ENCODE assay signal across 8 cellular contexts in the genomic region with DNA sequence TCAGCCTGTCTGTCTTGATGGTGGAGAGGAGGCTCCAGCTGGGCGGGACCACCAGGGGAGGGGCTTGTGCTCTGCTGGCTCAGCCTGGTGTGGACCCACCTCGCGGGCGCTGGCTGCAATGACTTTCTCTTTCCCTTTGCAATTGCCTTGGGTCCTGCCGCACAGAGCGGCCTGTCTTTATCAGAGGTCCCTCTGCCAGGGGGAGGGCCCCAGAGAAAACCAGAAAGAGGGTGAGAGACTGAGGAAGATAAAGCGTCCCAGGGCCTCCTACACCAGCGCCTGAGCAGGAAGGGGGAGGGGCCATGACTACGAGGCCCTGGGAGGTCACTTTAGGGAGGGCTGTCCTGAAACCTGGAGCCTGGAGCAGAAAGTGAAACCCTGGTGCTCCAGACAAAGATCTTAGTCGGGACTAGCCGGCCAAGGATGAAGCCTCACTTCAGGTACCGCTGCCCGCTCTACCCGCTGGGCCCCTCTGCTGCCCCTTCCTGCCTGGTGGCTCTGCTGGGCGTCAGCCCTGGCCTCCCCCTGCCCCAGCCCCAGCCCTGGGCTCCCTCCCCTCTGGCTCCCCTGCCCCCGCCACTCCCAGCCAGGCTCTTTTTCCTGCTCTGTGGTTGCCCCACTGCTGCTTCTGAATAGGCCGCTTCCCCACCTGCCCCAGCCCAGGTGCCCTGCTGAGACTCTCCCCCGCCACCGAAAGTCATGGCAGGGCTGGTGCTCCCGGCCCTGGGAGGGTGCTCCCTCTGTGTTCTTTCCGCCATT. TPM values are rescaled to one million over a fixed set of nuclear protein-coding genes. Genes with fewer than 3 reads are reported as not detected.
A peak's percentile ranks its signal among the peaks of the same experiment; 100 is the strongest.
DNase-seq lines count a peak whose midpoint lies in the region; ATAC-seq lines count a peak whose summit lies in the region.
"Not testable (repeated sequence)": the region's sequence is repeated elsewhere in the genome, so short reads cannot be mapped to it uniquely, and the experiment has no call there.

A gene (plus strand): TSS at position 327 of the 759 bp plus-strand sequence. CDS start 97 bp downstream, at position 424.

- not testable (repeated sequence) for H3K36me3 ChIP-seq in duodenal mucosa (ENCODE audit: control insufficient read depth in 1 of 2, insufficient read depth in 2 of 2, low read length in 2 of 2)

- DNase-seq in AG20443 (ENCODE audit: low spot score), result peak; percentile 18
- peak; percentile 59 for DNase-seq in NK-92 treated with Interleukin-12 subunit alpha and Interleukin-12 subunit beta, amount 100 ng/mL, for 24 hours (lab: John Stamatoyannopoulos, UW)
- DNase-seq in activated CD8-positive, alpha-beta memory T cell treated with anti-CD3 and anti-CD28 coated beads for 24 hours, result peak; percentile 84
- DNase-seq in left lobe of liver (ENCODE audit: low spot score), result peak; percentile 68
- DNase-seq in stimulated activated CD4-positive, alpha-beta T cell treated with anti-CD3 and anti-CD28 coated beads, Interleukin-1b, Interleukin-23, amount 100 ng/mL, for 24 hours (ENCODE audit: low read depth in 4 of 4, low spot score in 1 of 4), result peak in 3 of 4 experiments; percentile 26 to 34 (median 28)

- peak within 1 kb of the TSS; percentile 44 to 57 for H3K9ac ChIP-seq in duodenal mucosa (ENCODE audit: low read depth in 1 of 2, low read length in 2 of 2)

- ATAC-seq in GM19043 (IDR thresholded peaks at IDR 0.05; ENCODE audit: low read depth, unreplicated experiment) (peak; percentile 92), HG03066 (IDR thresholded peaks at IDR 0.05; ENCODE audit: low read depth, unreplicated experiment) (peak; percentile 84), left lobe of liver (peak; percentile 95)

- H3K27me3 ChIP-seq in duodenal mucosa (ENCODE audit: control insufficient read depth in 1 of 2, insufficient read depth in 2 of 2, low read length in 2 of 2), result not testable (repeated sequence)

- H3K4me1 ChIP-seq in duodenal mucosa (ENCODE audit: control insufficient read depth in 1 of 2, insufficient read depth in 2 of 2, low read length in 2 of 2), result peaks cover 5 to 10% of the 10 kb centered on the region in 2 donors

- peak within 1 kb of the TSS; percentile 70 for H3K27ac ChIP-seq in duodenal mucosa (ENCODE audit: low read depth, low read length)

- peak within 1 kb of the TSS; percentile 62 to 76 for H3K4me3 ChIP-seq in duodenal mucosa (ENCODE audit: low read depth in 1 of 2, low read length in 2 of 2)

- not testable (repeated sequence) for H3K9me3 ChIP-seq in duodenal mucosa (ENCODE audit: control insufficient read depth in 1 of 2, low read length in 2 of 2)

RNA-seq across cellular contexts. Expression of the gene that starts here (rescaled TPM):
- 3.1 TPM for total RNA-seq in left lobe of liver

Comparison
In these comparisons a context has a peak if more than half of its experiments do, and no peak if none do; other contexts are left out.
1. Peak in every context shown above with its lines: DNase-seq, ATAC-seq, H3K4me3 ChIP-seq and H3K27ac ChIP-seq.
2. DNase-seq: peak in every context shown above with its lines; median percentile 84 in activated CD8-positive, alpha-beta memory T cell treated with anti-CD3 and anti-CD28 coated beads for 24 hours; 68 in left lobe of liver; 59 in NK-92 treated with Interleukin-12 subunit alpha and Interleukin-12 subunit beta, amount 100 ng/mL, for 24 hours; 28 in stimulated activated CD4-positive, alpha-beta T cell treated with anti-CD3 and anti-CD28 coated beads, Interleukin-1b, Interleukin-23, amount 100 ng/mL, for 24 hours; 18 in AG20443.